In genomic region chr12:118237053-118237665, GRCh38 we compare ENCODE assay signal across 8 cellular contexts.
DNase-seq lines count a peak whose midpoint lies in the region; ATAC-seq and TF ChIP-seq lines count a peak whose summit lies in the region.

No MANE protein-coding gene starts in this region.

- H3K27ac ChIP-seq in psoas muscle = no peak overlapping the region

- no peaks in the 10 kb centered on the region for H3K27me3 Mint-ChIP-seq in activated CD4-positive, alpha-beta T cell treated with anti-CD3 and anti-CD28 coated beads for 36 hours

- DNase-seq in activated CD4-positive, alpha-beta T cell treated with anti-CD3 and anti-CD28 coated beads for 36 hours = no peak
- DNase-seq in activated CD4-positive, alpha-beta T cell treated with anti-CD3 and anti-CD28 coated beads for 4 hours = no peak
- DNase-seq in NOMO-1 (lab: John Stamatoyannopoulos, UW; ENCODE audit: unreplicated experiment in 2 of 2) = peak; percentile 67 to 96
- DNase-seq in sciatic nerve (ENCODE audit: low spot score) = no peak
- DNase-seq in HPDE6-E6E7 (ENCODE audit: extremely low spot score) = no peak
- DNase-seq in psoas muscle = no peak
- DNase-seq in HEK293T (ENCODE audit: extremely low spot score) = no peak

- POLR2A ChIA-PET in activated CD4-positive, alpha-beta T cell treated with anti-CD3 and anti-CD28 coated beads for 36 hours (lab: Charles Lee) = no interaction called here
- POLR2A ChIA-PET in HEK293T (lab: Yijun Ruan, JAX) = no interaction called here

- intact Hi-C loops in activated CD4-positive, alpha-beta T cell treated with anti-CD3 and anti-CD28 coated beads for 36 hours (cut with DNase I, micrococcal nuclease) = no loop called here
- intact Hi-C loops in sciatic nerve (cut with DNase I) = no loop called here
- intact Hi-C loops in psoas muscle (cut with DNase I) = no loop called here

- no peak for ATAC-seq in activated CD4-positive, alpha-beta T cell treated with anti-CD3 and anti-CD28 coated beads for 36 hours
- peak; percentile 73 for ATAC-seq in HG02763 (IDR thresholded peaks at IDR 0.05; ENCODE audit: unreplicated experiment)
- peak; percentile 57 for ATAC-seq in sciatic nerve
- no peak for ATAC-seq in psoas muscle

- no peaks in the 10 kb centered on the region for H3K9me3 ChIP-seq in psoas muscle

- H3K4me3 Mint-ChIP-seq in activated CD4-positive, alpha-beta T cell treated with anti-CD3 and anti-CD28 coated beads for 36 hours = no peak overlapping the region

- peaks cover 2% of the 10 kb centered on the region for H3K4me1 Mint-ChIP-seq in activated CD4-positive, alpha-beta T cell treated with anti-CD3 and anti-CD28 coated beads for 36 hours

- peak overlapping the region; percentile 43 for H3K27ac Mint-ChIP-seq in activated CD4-positive, alpha-beta T cell treated with anti-CD3 and anti-CD28 coated beads for 36 hours

- 80 to 89% (median 85%) methylated on average over 1 of the region's 1 CpG for WGBS in psoas muscle, 3 donors

- peaks cover 2 to 50% of the 10 kb centered on the region in 2 donors for H3K36me3 ChIP-seq in psoas muscle (ENCODE audit: insufficient read depth in 1 of 2, low read depth in 1 of 2)

- CTCF ChIA-PET in activated CD4-positive, alpha-beta T cell treated with anti-CD3 and anti-CD28 coated beads for 36 hours (lab: Charles Lee) = interaction anchor here (0.7 to 1.5 kb wide), 2 partner anchors 14 to 1412 kb away, joined by 3 read pairs; no protein-coding TSS in a partner anchor
- CTCF ChIA-PET in HEK293T (lab: Yijun Ruan, JAX) = no interaction called here

- H3K36me3 Mint-ChIP-seq in activated CD4-positive, alpha-beta T cell treated with anti-CD3 and anti-CD28 coated beads for 36 hours (ENCODE audit: low read depth) = peaks cover 34% of the 10 kb centered on the region

- no peak for TF ChIP-seq CTCF in psoas muscle (IDR thresholded peaks at IDR 0.05)

- H3K4me1 ChIP-seq in psoas muscle = no peaks in the 10 kb centered on the region

- no peaks in the 10 kb centered on the region for H3K27me3 ChIP-seq in psoas muscle (ENCODE audit: insufficient read depth in 3 of 3, low read length in 2 of 3)

- H3K9me3 Mint-ChIP-seq in activated CD4-positive, alpha-beta T cell treated with anti-CD3 and anti-CD28 coated beads for 36 hours (ENCODE audit: low read depth) = peaks cover 2% of the 10 kb centered on the region

- H3K4me3 ChIP-seq in psoas muscle = no peak overlapping the region

TF ChIP-seq in HEK293T, 16 proteins besides CTCF, POLR2A, EP300 and RAD21:
- TF ChIP-seq TARDBP (IDR thresholded peaks at IDR 0.05) = no peak
- TF ChIP-seq FOXK2 (IDR thresholded peaks at IDR 0.05) = no peak
- no peak for TF ChIP-seq NFRKB (IDR thresholded peaks at IDR 0.05)
- TF ChIP-seq BHLHE40 (IDR thresholded peaks at IDR 0.05; ENCODE audit: borderline replicate concordance) = no peak
- no peak for TF ChIP-seq ZNF384 (IDR thresholded peaks at IDR 0.05)
- no peak for TF ChIP-seq FOXA1 (IDR thresholded peaks at IDR 0.05)
- TF ChIP-seq PKNOX1 (IDR thresholded peaks at IDR 0.05) = no peak
- no peak for TF ChIP-seq CTBP1 (IDR thresholded peaks at IDR 0.05; ENCODE audit: borderline replicate concordance)
- no peak for TF ChIP-seq FOXM1 (IDR thresholded peaks at IDR 0.05; ENCODE audit: borderline replicate concordance)
- TF ChIP-seq ARNT (IDR thresholded peaks at IDR 0.05) = no peak
- TF ChIP-seq SUZ12 (IDR thresholded peaks at IDR 0.05) = no peak
- no peak for TF ChIP-seq ELF4 (IDR thresholded peaks at IDR 0.05)
- no peak for TF ChIP-seq L3MBTL2 (conservative IDR thresholded peaks at IDR 0.05)
- no peak for TF ChIP-seq SP1 (IDR thresholded peaks at IDR 0.05)
- TF ChIP-seq HDGF (IDR thresholded peaks at IDR 0.05; ENCODE audit: borderline replicate concordance) = no peak
TF ChIP-seq in HEK293T: peak in this region for 0.

Comparison
In these comparisons a context has a peak if more than half of its experiments do, and no peak if none do; other contexts are left out.
1. ATAC-seq: peak in HG02763 (single experiment) and sciatic nerve (single experiment); none in activated CD4-positive, alpha-beta T cell treated with anti-CD3 and anti-CD28 coated beads for 36 hours (single experiment) and psoas muscle (0 of 4).
2. DNase-seq: peak in NOMO-1 (2 of 2); none in activated CD4-positive, alpha-beta T cell treated with anti-CD3 and anti-CD28 coated beads for 36 hours (single experiment), activated CD4-positive, alpha-beta T cell treated with anti-CD3 and anti-CD28 coated beads for 4 hours (0 of 2), sciatic nerve (single experiment), HPDE6-E6E7 (single experiment), psoas muscle (0 of 2) and HEK293T (single experiment).